7 cellular contexts compared by ENCODE assay signal in genomic region chr15:60660290-60661051, GRCh38.
A peak's percentile ranks its signal among the peaks of the same experiment; 100 is the strongest.
DNase-seq lines count a peak whose midpoint lies in the region; ATAC-seq and TF ChIP-seq lines count a peak whose summit lies in the region.

No MANE protein-coding gene starts in this region.

- peak; percentile 97 for ATAC-seq in GM18867 (IDR thresholded peaks at IDR 0.05; ENCODE audit: unreplicated experiment)
- peak; percentile 91 for ATAC-seq in RWPE2 (ENCODE audit: low read depth)
- ATAC-seq in right cardiac atrium: peak; percentile 89 to 90
- ATAC-seq in GM19324 (IDR thresholded peaks at IDR 0.05; ENCODE audit: low FRiP score, unreplicated experiment): no peak

- no peaks in the 10 kb centered on the region for H3K27me3 ChIP-seq in RWPE2 (ENCODE audit: insufficient read depth, poor library complexity, severe bottlenecking)
- no peaks in the 10 kb centered on the region for H3K27me3 ChIP-seq in right cardiac atrium (ENCODE audit: control insufficient read depth, insufficient read depth)

- no peak overlapping the region for H3K4me3 Mint-ChIP-seq in HFFc6

- DNase-seq in HFFc6 (peak; percentile 52), RWPE2 (ENCODE audit: low spot score) (no peak), right cardiac atrium (peak in 1 of 3 donors; percentile 46), NCI-H2081 treated with DMSO at 0.1 percent for 48 hours (lab: John Stamatoyannopoulos, UW) (no peak), NOMO-1 treated with DMSO at 0.1 percent for 48 hours (lab: John Stamatoyannopoulos, UW; ENCODE audit: unreplicated experiment) (no peak)

- H3K36me3 ChIP-seq in RWPE2 (ENCODE audit: low read depth): no peaks in the 10 kb centered on the region

- peak overlapping the region; percentile 33 for H3K27ac ChIP-seq in RWPE2 (ENCODE audit: poor library complexity, severe bottlenecking)
- H3K27ac ChIP-seq in right cardiac atrium (ENCODE audit: low read length): peak overlapping the region; percentile 56

- H3K4me3 ChIP-seq in RWPE2 (ENCODE audit: severe bottlenecking) (no peak overlapping the region), right cardiac atrium (ENCODE audit: low read length) (no peak overlapping the region)

- no peaks in the 10 kb centered on the region for H3K9me3 Mint-ChIP-seq in HFFc6

- WGBS in right cardiac atrium: 51% methylated on average over 4 of the region's 4 CpGs

- H3K36me3 Mint-ChIP-seq in HFFc6 (ENCODE audit: low read depth): no peaks in the 10 kb centered on the region

- peaks cover 8% of the 10 kb centered on the region; the same call in 1 of the 2 replicates for H3K4me1 Mint-ChIP-seq in HFFc6 (ENCODE audit: low read depth)

- peaks cover 11% of the 10 kb centered on the region for H3K4me1 ChIP-seq in RWPE2 (ENCODE audit: insufficient read depth, poor library complexity, severe bottlenecking)
- H3K4me1 ChIP-seq in right cardiac atrium (ENCODE audit: control insufficient read depth, insufficient read depth, low read length): peaks cover 2% of the 10 kb centered on the region

- no peaks in the 10 kb centered on the region; the same call in 1 of the 2 replicates for H3K27me3 Mint-ChIP-seq in HFFc6 (ENCODE audit: insufficient read depth)

- intact Hi-C loops in right cardiac atrium (cut with DNase I): no loop called here

- TF ChIP-seq CTCF in HFFc6 (IDR thresholded peaks at IDR 0.05): no peak
- no peak for TF ChIP-seq CTCF in RWPE2 (IDR thresholded peaks at IDR 0.05; ENCODE audit: poor library complexity, severe bottlenecking)

- no peaks in the 10 kb centered on the region for H3K9me3 ChIP-seq in RWPE2 (ENCODE audit: severe bottlenecking)
- H3K9me3 ChIP-seq in right cardiac atrium (ENCODE audit: control insufficient read depth, low read length): no peaks in the 10 kb centered on the region

- peak overlapping the region; percentile 67 for H3K27ac Mint-ChIP-seq in HFFc6
